19 cellular contexts compared by ENCODE assay signal in genomic region chr2:85642725-85643124, GRCh38. TPM values are rescaled to one million over a fixed set of nuclear protein-coding genes. Genes with fewer than 3 reads are reported as not detected.
A peak's percentile ranks its signal among the peaks of the same experiment; 100 is the strongest.
DNase-seq lines count a peak whose midpoint lies in the region; ATAC-seq and TF ChIP-seq lines count a peak whose summit lies in the region.
"Had no signal": no experiment of that assay in that cellular context is flagged by ENCODE, and none has a peak within 500 bp of the region (broad histone marks: within the 10 kb centered on the region; RNA-seq: fewer than 3 reads in every experiment).

No MANE protein-coding gene starts in this region.

- no peaks in the 10 kb centered on the region for H3K9me3 ChIP-seq in colonic mucosa
- H3K9me3 ChIP-seq: BLaER1 treated with 17β-estradiol and CSF1 and Interleukin-3, amounts not matched to agents 10 nM and 100 nM; Peyer's patch; vagina had no signal

- H3K4me3 Mint-ChIP-seq in activated T-helper 2 cell treated with anti-CD3 and anti-CD28 coated beads, Interferon-gamma antibody, Interleukin-2, Interleukin-4, amounts not matched to agents 10 μg/mL and 5 μg/mL and 100 μg/mL, durations not matched to agents 14 hours and 24 hours and 36 hours (ENCODE audit: low read depth): no peak overlapping the region
- H3K4me3 Mint-ChIP-seq: memory B cell, neural crest cell had no signal

- H3K9ac ChIP-seq in colonic mucosa (ENCODE audit: low read depth in 2 of 2, low read length in 2 of 2): no peak overlapping the region
- H3K9ac ChIP-seq: BLaER1 treated with 17β-estradiol and CSF1 and Interleukin-3, amounts not matched to agents 10 nM and 100 nM had no signal

- peaks cover 88% of the 10 kb centered on the region for H3K36me3 Mint-ChIP-seq in activated T-helper 2 cell treated with anti-CD3 and anti-CD28 coated beads, Interferon-gamma antibody, Interleukin-2, Interleukin-4, amounts not matched to agents 10 μg/mL and 5 μg/mL and 100 μg/mL, durations not matched to agents 14 hours and 24 hours and 36 hours (ENCODE audit: low read depth)

- H3K27ac ChIP-seq in colonic mucosa: no peak overlapping the region
- H3K27ac ChIP-seq: BLaER1 treated with 17β-estradiol and CSF1 and Interleukin-3, amounts not matched to agents 10 nM and 100 nM; Peyer's patch; vagina had no signal

- H3K4me1 ChIP-seq in colonic mucosa: no peaks in the 10 kb centered on the region
- H3K4me1 ChIP-seq: Peyer's patch, vagina had no signal

- H3K4me3 ChIP-seq in colonic mucosa: no peak overlapping the region
- H3K4me3 ChIP-seq: BLaER1 treated with 17β-estradiol and CSF1 and Interleukin-3, amounts not matched to agents 10 nM and 100 nM; Peyer's patch; vagina had no signal

- H3K36me3 ChIP-seq in colonic mucosa: peaks cover 41% of the 10 kb centered on the region

- intact Hi-C loops in activated T-helper 2 cell treated with anti-CD3 and anti-CD28 coated beads, Interferon-gamma antibody, Interleukin-2, Interleukin-4, amounts not matched to agents 10 μg/mL and 5 μg/mL and 100 μg/mL, durations not matched to agents 14 hours and 24 hours and 36 hours (cut with micrococcal nuclease): no loop called here
- intact Hi-C loops in colonic mucosa (cut with DNase I): no loop called here

- no peaks in the 10 kb centered on the region for H3K9me3 Mint-ChIP-seq in activated T-helper 2 cell treated with anti-CD3 and anti-CD28 coated beads, Interferon-gamma antibody, Interleukin-2, Interleukin-4, amounts not matched to agents 10 μg/mL and 5 μg/mL and 100 μg/mL, durations not matched to agents 14 hours and 24 hours and 36 hours
- H3K9me3 Mint-ChIP-seq: memory B cell, neural crest cell had no signal

- peaks cover 16% of the 10 kb centered on the region for H3K4me1 Mint-ChIP-seq in activated T-helper 2 cell treated with anti-CD3 and anti-CD28 coated beads, Interferon-gamma antibody, Interleukin-2, Interleukin-4, amounts not matched to agents 10 μg/mL and 5 μg/mL and 100 μg/mL, durations not matched to agents 14 hours and 24 hours and 36 hours (ENCODE audit: low read depth)
- H3K4me1 Mint-ChIP-seq: neural crest cell had no signal

- no peaks in the 10 kb centered on the region for H3K27me3 Mint-ChIP-seq in activated T-helper 2 cell treated with anti-CD3 and anti-CD28 coated beads, Interferon-gamma antibody, Interleukin-2, Interleukin-4, amounts not matched to agents 10 μg/mL and 5 μg/mL and 100 μg/mL, durations not matched to agents 14 hours and 24 hours and 36 hours (ENCODE audit: low read depth)
- H3K27me3 Mint-ChIP-seq: memory B cell had no signal

- DNase-seq in activated T-helper 2 cell treated with anti-CD3 and anti-CD28 coated beads, Interferon-gamma antibody, Interleukin-2, Interleukin-4, amounts not matched to agents 10 μg/mL and 5 μg/mL and 100 μg/mL, durations not matched to agents 14 hours and 24 hours and 36 hours (ENCODE audit: low spot score): no peak
- no peak for DNase-seq in colonic mucosa
- DNase-seq in retina: no peak
- DNase-seq in NCI-H2081 (lab: John Stamatoyannopoulos, UW): no peak
- DNase-seq: foreskin melanocyte; IMR-90; NCI-H1105 treated with DMSO at 0.1 percent for 48 hours; NCI-H446; Peyer's patch; right cardiac atrium; stimulated activated CD4-positive, alpha-beta T cell treated with anti-CD3 and anti-CD28 coated beads, Interleukin-2, amount 100 ng/mL, for 48 hours had no signal

- no peak for TF ChIP-seq CTCF in colonic mucosa (IDR thresholded peaks at IDR 0.05)

- peak overlapping the region; percentile 58 for H3K27ac Mint-ChIP-seq in activated T-helper 2 cell treated with anti-CD3 and anti-CD28 coated beads, Interferon-gamma antibody, Interleukin-2, Interleukin-4, amounts not matched to agents 10 μg/mL and 5 μg/mL and 100 μg/mL, durations not matched to agents 14 hours and 24 hours and 36 hours
- H3K27ac Mint-ChIP-seq: memory B cell had no signal

- no peaks in the 10 kb centered on the region for H3K27me3 ChIP-seq in colonic mucosa
- H3K27me3 ChIP-seq: BLaER1 treated with 17β-estradiol and CSF1 and Interleukin-3, amounts not matched to agents 10 nM and 100 nM; Peyer's patch; vagina had no signal

- peak; percentile 69 for ATAC-seq in GM18517 (IDR thresholded peaks at IDR 0.05; ENCODE audit: unreplicated experiment)
- peak; percentile 82 for ATAC-seq in GM19438 (IDR thresholded peaks at IDR 0.05; ENCODE audit: low read depth, unreplicated experiment)
- ATAC-seq in HG03280 (IDR thresholded peaks at IDR 0.05; ENCODE audit: unreplicated experiment): peak; percentile 78
- ATAC-seq: right cardiac atrium had no signal

RNA-seq across cellular contexts. Expression of gene SFTPB, which starts 25.3 kb away (rescaled TPM):
- not detected in 2 replicates for total RNA-seq in activated T-helper 2 cell treated with anti-CD3 and anti-CD28 coated beads, Interferon-gamma antibody, Interleukin-2, Interleukin-4, amounts not matched to agents 10 μg/mL and 5 μg/mL and 100 μg/mL, durations not matched to agents 14 hours and 24 hours and 36 hours
- 10 to 100 TPM in 1 of 2 donors, under 1 TPM in 1; 0.29 to 17.3 TPM for total RNA-seq in colonic mucosa
- total RNA-seq: Daoy, IMR-90, neural crest cell, vagina had no signal

RNA-seq across cellular contexts. Expression of gene USP39, which starts 26.7 kb away (rescaled TPM):
- 84.1 and 90.1 TPM in 2 replicates for total RNA-seq in activated T-helper 2 cell treated with anti-CD3 and anti-CD28 coated beads, Interferon-gamma antibody, Interleukin-2, Interleukin-4, amounts not matched to agents 10 μg/mL and 5 μg/mL and 100 μg/mL, durations not matched to agents 14 hours and 24 hours and 36 hours
- total RNA-seq in colonic mucosa: 10 to 100 TPM; 39.1 to 50.5 TPM

RNA-seq across cellular contexts. Expression of gene C2orf68, which starts 30.9 kb away (rescaled TPM):
- total RNA-seq in activated T-helper 2 cell treated with anti-CD3 and anti-CD28 coated beads, Interferon-gamma antibody, Interleukin-2, Interleukin-4, amounts not matched to agents 10 μg/mL and 5 μg/mL and 100 μg/mL, durations not matched to agents 14 hours and 24 hours and 36 hours: 34.7 and 35.6 TPM in 2 replicates
- total RNA-seq in colonic mucosa: 10 to 100 TPM; 36.8 to 40.5 TPM

RNA-seq across cellular contexts. Expression of gene TMEM150A, which starts 40.2 kb away (rescaled TPM):
- 6.5 and 7.0 TPM in 2 replicates for total RNA-seq in activated T-helper 2 cell treated with anti-CD3 and anti-CD28 coated beads, Interferon-gamma antibody, Interleukin-2, Interleukin-4, amounts not matched to agents 10 μg/mL and 5 μg/mL and 100 μg/mL, durations not matched to agents 14 hours and 24 hours and 36 hours
- 1 to 10 TPM; 5.2 to 7.2 TPM for total RNA-seq in colonic mucosa

RNA-seq across cellular contexts. Expression of gene RNF181, which starts 47.2 kb away (rescaled TPM):
- 130 and 134 TPM in 2 replicates for total RNA-seq in activated T-helper 2 cell treated with anti-CD3 and anti-CD28 coated beads, Interferon-gamma antibody, Interleukin-2, Interleukin-4, amounts not matched to agents 10 μg/mL and 5 μg/mL and 100 μg/mL, durations not matched to agents 14 hours and 24 hours and 36 hours
- total RNA-seq in colonic mucosa: 100 to 1,000 TPM in 1 of 2 donors, 10 to 100 TPM in 1; 86.0 to 106 TPM
